Comparison of ENCODE assay signal across 8 cellular contexts in genomic region chr12:82603647-82604046, GRCh38.
DNase-seq lines count a peak whose midpoint lies in the region; ATAC-seq lines count a peak whose summit lies in the region.

No MANE protein-coding gene starts in this region.

- ATAC-seq in GM18520 (IDR thresholded peaks at IDR 0.05; ENCODE audit: unreplicated experiment) (peak; percentile 60), GM19328 (IDR thresholded peaks at IDR 0.05; ENCODE audit: unreplicated experiment) (peak; percentile 55), GM21528 (IDR thresholded peaks at IDR 0.05; ENCODE audit: low FRiP score, unreplicated experiment) (peak; percentile 41), HG02642 (IDR thresholded peaks at IDR 0.05; ENCODE audit: poor library complexity, unreplicated experiment) (peak; percentile 58), HG03039 (IDR thresholded peaks at IDR 0.05; ENCODE audit: unreplicated experiment) (peak; percentile 52), HG03457 (IDR thresholded peaks at IDR 0.05; ENCODE audit: unreplicated experiment) (peak; percentile 54)

- DNase-seq in DMS 273 treated with DMSO at 0.1 percent for 48 hours (lab: John Stamatoyannopoulos, UW) (peak; percentile 32), NCI-H69 (lab: John Stamatoyannopoulos, UW) (peak; percentile 51)

Comparison
In these comparisons a context has a peak if more than half of its experiments do, and no peak if none do; other contexts are left out.
1. Peak in every context shown above with its lines: DNase-seq and ATAC-seq.